Comparison of ENCODE assay signal across 14 cellular contexts in the genomic region with DNA sequence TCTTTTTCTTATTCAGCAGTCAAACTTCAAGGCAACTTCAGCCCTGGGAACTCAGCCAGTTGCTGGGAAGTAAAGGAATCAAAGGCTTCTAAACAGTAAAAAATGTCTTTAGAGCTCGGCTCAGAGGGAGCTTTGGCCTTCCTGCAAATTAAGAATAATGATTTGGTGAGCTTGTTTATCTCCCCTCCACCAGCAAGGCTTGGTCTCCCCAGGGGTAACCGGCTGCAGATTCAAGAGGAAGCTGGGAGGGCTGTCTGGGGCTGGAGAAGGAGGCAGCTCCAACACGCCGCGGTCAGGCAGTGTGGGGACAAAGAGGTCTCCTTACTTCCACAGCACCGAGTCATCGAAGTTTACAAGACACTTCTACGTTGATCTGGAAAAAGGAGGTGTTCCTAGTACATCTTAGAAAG. TPM values are rescaled to one million over a fixed set of nuclear protein-coding genes. Genes with fewer than 3 reads are reported as not detected.
DNase-seq lines count a peak whose midpoint lies in the region; ATAC-seq and TF ChIP-seq lines count a peak whose summit lies in the region.
"Had no signal": no experiment of that assay in that cellular context is flagged by ENCODE, and none has a peak within 500 bp of the region (broad histone marks: within the 10 kb centered on the region; RNA-seq: fewer than 3 reads in every experiment).

No MANE protein-coding gene starts in this region.

- peaks cover 64% of the 10 kb centered on the region for H3K4me1 Mint-ChIP-seq in nephron
- H3K4me1 Mint-ChIP-seq: activated naive CD8-positive, alpha-beta T cell treated with anti-CD3 and anti-CD28 coated beads, Interleukin-2, amount 10 ng/mL, durations not matched to agents 7 days and 5 days; immature natural killer cell; naive thymus-derived CD8-positive, alpha-beta T cell had no signal

- no peak for TF ChIP-seq CTCF in nephron (IDR thresholded peaks at IDR 0.05; ENCODE audit: unreplicated experiment in 3 of 3)

- intact Hi-C loops in cardiac septum (cut with DNase I): no loop called here
- intact Hi-C loops in left cardiac atrium (cut with DNase I): no loop called here

- no peak for ATAC-seq in left cardiac atrium
- no peak for ATAC-seq in HG02840 (IDR thresholded peaks at IDR 0.05; ENCODE audit: low FRiP score, unreplicated experiment)
- ATAC-seq: naive thymus-derived CD8-positive, alpha-beta T cell had no signal

- peak overlapping the region; percentile 45 to 70 (median 62) for H3K4me3 Mint-ChIP-seq in nephron
- H3K4me3 Mint-ChIP-seq: activated naive CD8-positive, alpha-beta T cell treated with anti-CD3 and anti-CD28 coated beads, Interleukin-2, amount 10 ng/mL, durations not matched to agents 7 days and 5 days; immature natural killer cell; naive thymus-derived CD8-positive, alpha-beta T cell had no signal

- peaks cover 3% of the 10 kb centered on the region for H3K9me3 Mint-ChIP-seq in nephron
- H3K9me3 Mint-ChIP-seq: activated naive CD8-positive, alpha-beta T cell treated with anti-CD3 and anti-CD28 coated beads, Interleukin-2, amount 10 ng/mL, durations not matched to agents 7 days and 5 days; immature natural killer cell; naive thymus-derived CD8-positive, alpha-beta T cell had no signal

- DNase-seq in cardiac septum (ENCODE audit: low spot score) (peak; percentile 71), left cardiac atrium (no peak), fibroblast of peridontal ligament (ENCODE audit: extremely low read depth) (peak; percentile 21), GDM1 (lab: John Stamatoyannopoulos, UW) (no peak)
- no peak for DNase-seq in activated naive CD4-positive, alpha-beta T cell (lab: John Stamatoyannopoulos, UW)
- DNase-seq in stimulated activated naive CD4-positive, alpha-beta T cell (lab: John Stamatoyannopoulos, UW): no peak
- DNase-seq: activated naive CD8-positive, alpha-beta T cell treated with anti-CD3 and anti-CD28 coated beads, Interleukin-2, amount 10 ng/mL, durations not matched to agents 7 days and 5 days; Caco-2; foreskin melanocyte; immature natural killer cell; MG63; naive thymus-derived CD8-positive, alpha-beta T cell had no signal

- H3K27ac Mint-ChIP-seq in nephron: peak overlapping the region; percentile 98 to 99 (median 99)
- H3K27ac Mint-ChIP-seq: activated naive CD8-positive, alpha-beta T cell treated with anti-CD3 and anti-CD28 coated beads, Interleukin-2, amount 10 ng/mL, durations not matched to agents 7 days and 5 days; immature natural killer cell had no signal

- peaks cover 5% of the 10 kb centered on the region for H3K36me3 Mint-ChIP-seq in nephron (ENCODE audit: low read depth)
- H3K36me3 Mint-ChIP-seq: activated naive CD8-positive, alpha-beta T cell treated with anti-CD3 and anti-CD28 coated beads, Interleukin-2, amount 10 ng/mL, durations not matched to agents 7 days and 5 days; immature natural killer cell had no signal

- H3K27me3 Mint-ChIP-seq in nephron (ENCODE audit: low read depth): peaks cover 9% of the 10 kb centered on the region
- H3K27me3 Mint-ChIP-seq: activated naive CD8-positive, alpha-beta T cell treated with anti-CD3 and anti-CD28 coated beads, Interleukin-2, amount 10 ng/mL, durations not matched to agents 7 days and 5 days had no signal

RNA-seq across cellular contexts. Expression of a gene that starts 17.8 kb away (rescaled TPM):
- 6.4 TPM for total RNA-seq in cardiac septum
- total RNA-seq in left cardiac atrium: 10 to 100 TPM in 1 of 2 donors, 1 to 10 TPM in 1; 6.8 to 16.4 TPM
- total RNA-seq: activated naive CD8-positive, alpha-beta T cell treated with anti-CD3 and anti-CD28 coated beads, Interleukin-2, amount 10 ng/mL, durations not matched to agents 7 days and 5 days; Caco-2 had no signal

Comparison
In these comparisons a context has a peak if more than half of its experiments do, and no peak if none do; other contexts are left out.
1. DNase-seq: peak in cardiac septum (single experiment) and fibroblast of peridontal ligament (single experiment); none in left cardiac atrium (single experiment), activated naive CD4-positive, alpha-beta T cell (0 of 4), stimulated activated naive CD4-positive, alpha-beta T cell (0 of 6) and GDM1 (single experiment).